In the genomic region with DNA sequence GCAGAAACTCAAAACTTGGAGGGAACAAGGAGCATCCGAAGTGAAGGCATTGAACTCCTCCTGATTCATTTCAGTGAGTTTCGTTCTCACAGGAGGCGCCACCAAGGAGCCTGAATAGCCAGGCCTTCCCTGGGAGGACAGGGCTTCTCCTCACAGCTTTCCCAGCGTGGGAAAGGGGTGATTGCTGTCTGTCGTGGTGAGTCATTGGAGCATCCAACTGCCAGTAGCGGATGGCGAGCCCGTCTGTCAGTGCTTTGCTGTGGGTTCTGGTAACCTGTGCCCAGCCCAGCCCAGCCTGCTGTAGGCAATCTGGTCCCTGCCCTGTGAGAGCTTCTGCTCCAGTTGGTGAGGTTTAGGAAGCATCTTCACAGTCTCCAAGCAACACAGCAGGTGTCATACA, we compare ENCODE assay signal across 16 cellular contexts. TPM values are rescaled to one million over a fixed set of nuclear protein-coding genes. Genes with fewer than 3 reads are reported as not detected.
DNase-seq lines count a peak whose midpoint lies in the region; ATAC-seq and TF ChIP-seq lines count a peak whose summit lies in the region.
"Had no signal": no experiment of that assay in that cellular context is flagged by ENCODE, and none has a peak within 500 bp of the region (broad histone marks: within the 10 kb centered on the region; RNA-seq: fewer than 3 reads in every experiment).

No MANE protein-coding gene starts in this region.

- H3K4me3 ChIP-seq in WERI-Rb-1 (ENCODE audit: low read depth, low read length) (no peak overlapping the region), upper lobe of left lung (no peak overlapping the region)
- H3K4me3 ChIP-seq: GM23338 had no signal

- H3K4me3 Mint-ChIP-seq in activated T-cell treated with anti-CD3 and anti-CD28 coated beads, Interleukin-2, amount 50 U/mL, for 24 hours: no peak overlapping the region
- no peak overlapping the region for H3K4me3 Mint-ChIP-seq in activated T-cell treated with anti-CD3 and anti-CD28 coated beads, Interleukin-2, amount 50 U/mL, for 72 hours
- H3K4me3 Mint-ChIP-seq in stimulated activated effector memory CD8-positive, alpha-beta T cell treated with anti-CD3 and anti-CD28 coated beads, Interleukin-12 subunit alpha, Interleukin-12 subunit beta, amount 100 ng/mL, for 72 hours: no peak overlapping the region
- H3K4me3 Mint-ChIP-seq: B cell; CD4-positive, alpha-beta T cell; GM23338 had no signal

- no peak for ATAC-seq in activated T-cell treated with anti-CD3 and anti-CD28 coated beads, Interleukin-2, amount 50 U/mL, for 72 hours (replicated peaks in 1 of 2)
- no peak for ATAC-seq in stimulated activated effector memory CD8-positive, alpha-beta T cell treated with anti-CD3 and anti-CD28 coated beads, Interleukin-12 subunit alpha, Interleukin-12 subunit beta, amount 100 ng/mL, for 72 hours
- ATAC-seq in upper lobe of left lung (ENCODE audit: low FRiP score in 2 of 2) (no peak), HG02870 (IDR thresholded peaks at IDR 0.05; ENCODE audit: unreplicated experiment) (no peak)
- ATAC-seq: GM23338 had no signal

- H3K9me3 ChIP-seq in WERI-Rb-1 (ENCODE audit: severe bottlenecking): no peaks in the 10 kb centered on the region
- H3K9me3 ChIP-seq in upper lobe of left lung: no peaks in the 10 kb centered on the region

- TF ChIP-seq CTCF in WERI-Rb-1 (IDR thresholded peaks at IDR 0.05; ENCODE audit: low read depth, low read length) (no peak), upper lobe of left lung (IDR thresholded peaks at IDR 0.05) (no peak)

- H3K36me3 Mint-ChIP-seq in activated T-cell treated with anti-CD3 and anti-CD28 coated beads, Interleukin-2, amount 50 U/mL, for 24 hours (ENCODE audit: low read depth): peaks cover 91% of the 10 kb centered on the region
- H3K36me3 Mint-ChIP-seq in activated T-cell treated with anti-CD3 and anti-CD28 coated beads, Interleukin-2, amount 50 U/mL, for 72 hours (ENCODE audit: insufficient read depth in 2 of 2): peaks cover 6 to 9% of the 10 kb centered on the region in 2 donors
- peaks cover 86% of the 10 kb centered on the region for H3K36me3 Mint-ChIP-seq in stimulated activated effector memory CD8-positive, alpha-beta T cell treated with anti-CD3 and anti-CD28 coated beads, Interleukin-12 subunit alpha, Interleukin-12 subunit beta, amount 100 ng/mL, for 72 hours

- H3K27me3 ChIP-seq in WERI-Rb-1 (ENCODE audit: insufficient read depth, low read depth, severe bottlenecking) (no peaks in the 10 kb centered on the region), layer of hippocampus (ENCODE audit: control insufficient read depth, insufficient read depth, low read length) (no peaks in the 10 kb centered on the region), upper lobe of left lung (no peaks in the 10 kb centered on the region)

- TF ChIP-seq EP300 in upper lobe of left lung (IDR thresholded peaks at IDR 0.05): no peak

- H3K9me3 Mint-ChIP-seq in activated T-cell treated with anti-CD3 and anti-CD28 coated beads, Interleukin-2, amount 50 U/mL, for 24 hours: no peaks in the 10 kb centered on the region
- no peaks in the 10 kb centered on the region for H3K9me3 Mint-ChIP-seq in activated T-cell treated with anti-CD3 and anti-CD28 coated beads, Interleukin-2, amount 50 U/mL, for 72 hours
- H3K9me3 Mint-ChIP-seq in stimulated activated effector memory CD8-positive, alpha-beta T cell treated with anti-CD3 and anti-CD28 coated beads, Interleukin-12 subunit alpha, Interleukin-12 subunit beta, amount 100 ng/mL, for 72 hours: no peaks in the 10 kb centered on the region
- H3K9me3 Mint-ChIP-seq: CD4-positive, alpha-beta T cell; GM23338 had no signal

- no peaks in the 10 kb centered on the region for H3K4me1 Mint-ChIP-seq in activated T-cell treated with anti-CD3 and anti-CD28 coated beads, Interleukin-2, amount 50 U/mL, for 24 hours (ENCODE audit: low read depth)
- H3K4me1 Mint-ChIP-seq in activated T-cell treated with anti-CD3 and anti-CD28 coated beads, Interleukin-2, amount 50 U/mL, for 72 hours (ENCODE audit: low read depth): no peaks in the 10 kb centered on the region
- H3K4me1 Mint-ChIP-seq in stimulated activated effector memory CD8-positive, alpha-beta T cell treated with anti-CD3 and anti-CD28 coated beads, Interleukin-12 subunit alpha, Interleukin-12 subunit beta, amount 100 ng/mL, for 72 hours: peaks cover 5% of the 10 kb centered on the region
- H3K4me1 Mint-ChIP-seq: GM23338 had no signal

- H3K36me3 ChIP-seq in WERI-Rb-1 (peaks cover 89% of the 10 kb centered on the region), upper lobe of left lung (peaks cover 34 to 96% (median 90%) of the 10 kb centered on the region in 4 donors)

- 91 to 97% methylated on average over 5 to 8 of the region's 8 CpGs for WGBS in upper lobe of left lung, 2 donors

- peak overlapping the region; percentile 30 for H3K27ac Mint-ChIP-seq in activated T-cell treated with anti-CD3 and anti-CD28 coated beads, Interleukin-2, amount 50 U/mL, for 24 hours
- no peak overlapping the region for H3K27ac Mint-ChIP-seq in activated T-cell treated with anti-CD3 and anti-CD28 coated beads, Interleukin-2, amount 50 U/mL, for 72 hours
- H3K27ac Mint-ChIP-seq in stimulated activated effector memory CD8-positive, alpha-beta T cell treated with anti-CD3 and anti-CD28 coated beads, Interleukin-12 subunit alpha, Interleukin-12 subunit beta, amount 100 ng/mL, for 72 hours: peak overlapping the region; percentile 12
- H3K27ac Mint-ChIP-seq: B cell; CD4-positive, alpha-beta T cell; GM23338 had no signal

- H3K27ac ChIP-seq in WERI-Rb-1 (peak overlapping the region; percentile 40), layer of hippocampus (ENCODE audit: low read depth, low read length) (peak overlapping the region; percentile 57), upper lobe of left lung (no peak overlapping the region)
- H3K27ac ChIP-seq: 22Rv1 had no signal

- DNase-seq in activated T-cell treated with anti-CD3 and anti-CD28 coated beads, Interleukin-2, amount 50 U/mL, for 24 hours: no peak
- no peak for DNase-seq in activated T-cell treated with anti-CD3 and anti-CD28 coated beads, Interleukin-2, amount 50 U/mL, for 72 hours
- DNase-seq in WERI-Rb-1: no peak
- DNase-seq in stimulated activated effector memory CD8-positive, alpha-beta T cell treated with anti-CD3 and anti-CD28 coated beads, Interleukin-12 subunit alpha, Interleukin-12 subunit beta, amount 100 ng/mL, for 72 hours (ENCODE audit: low spot score in 2 of 2): no peak
- DNase-seq in pons (ENCODE audit: low spot score): no peak
- DNase-seq in upper lobe of left lung: no peak
- DNase-seq: CD4-positive, alpha-beta T cell; KBM-7; NCI-H1436; NCI-H2029 treated with DMSO at 0.1 percent for 48 hours; NCI-H748 treated with DMSO at 0.1 percent for 48 hours had no signal

- no peaks in the 10 kb centered on the region for H3K27me3 Mint-ChIP-seq in activated T-cell treated with anti-CD3 and anti-CD28 coated beads, Interleukin-2, amount 50 U/mL, for 24 hours
- H3K27me3 Mint-ChIP-seq in activated T-cell treated with anti-CD3 and anti-CD28 coated beads, Interleukin-2, amount 50 U/mL, for 72 hours (ENCODE audit: low read depth): no peaks in the 10 kb centered on the region
- H3K27me3 Mint-ChIP-seq: B cell; CD4-positive, alpha-beta T cell had no signal

- TF ChIP-seq POLR2A in upper lobe of left lung (IDR thresholded peaks at IDR 0.05): no peak

- H3K4me1 ChIP-seq in upper lobe of left lung: peaks cover 0 to 2% (median 0%) of the 10 kb centered on the region in 4 donors

RNA-seq across cellular contexts. Expression of a gene that starts 28.3 kb away (rescaled TPM):
- total RNA-seq in activated T-cell treated with anti-CD3 and anti-CD28 coated beads, Interleukin-2, amount 50 U/mL, for 72 hours: 1 to 10 TPM; 3.1 to 4.5 TPM
- total RNA-seq in upper lobe of left lung: 10 to 100 TPM; 24.2 to 65.6 (median 50.6) TPM

RNA-seq across cellular contexts. Expression of a gene that starts 31.5 kb away (rescaled TPM):
- 10 to 100 TPM; 17.9 to 20.1 TPM for total RNA-seq in activated T-cell treated with anti-CD3 and anti-CD28 coated beads, Interleukin-2, amount 50 U/mL, for 72 hours
- total RNA-seq in upper lobe of left lung: 10 to 100 TPM in 5 of 6 donors, 1 to 10 TPM in 1; 9.7 to 68.1 (median 23.4) TPM

RNA-seq across cellular contexts. Expression of a gene that starts 42.9 kb away (rescaled TPM):
- total RNA-seq in activated T-cell treated with anti-CD3 and anti-CD28 coated beads, Interleukin-2, amount 50 U/mL, for 72 hours: 100 to 1,000 TPM; 130 to 145 TPM
- total RNA-seq in upper lobe of left lung: 100 to 1,000 TPM in 3 of 6 donors, 10 to 100 TPM in 3; 55.1 to 132 (median 92.3) TPM

RNA-seq across cellular contexts. Expression of a gene that starts 44.2 kb away (rescaled TPM):
- total RNA-seq in activated T-cell treated with anti-CD3 and anti-CD28 coated beads, Interleukin-2, amount 50 U/mL, for 72 hours: 10 to 100 TPM; 58.0 to 63.3 TPM
- 10 to 100 TPM; 19.9 to 43.8 (median 32.3) TPM for total RNA-seq in upper lobe of left lung

RNA-seq across cellular contexts. Expression of a gene that starts 52.6 kb away (rescaled TPM):
- 10 to 100 TPM; 42.0 to 59.2 TPM for total RNA-seq in activated T-cell treated with anti-CD3 and anti-CD28 coated beads, Interleukin-2, amount 50 U/mL, for 72 hours
- total RNA-seq in upper lobe of left lung: 10 to 100 TPM; 16.0 to 29.3 (median 22.2) TPM

Comparison
In these comparisons a context has a peak if more than half of its experiments do, and no peak if none do; other contexts are left out.
1. H3K27ac ChIP-seq: peak in WERI-Rb-1 (single experiment) and layer of hippocampus (single experiment); none in upper lobe of left lung (0 of 4).
2. RNA of a gene that starts 28.3 kb away (total RNA-seq): 24.2 to 65.6 TPM in upper lobe of left lung; 3.1 to 4.5 TPM in activated T-cell treated with anti-CD3 and anti-CD28 coated beads, Interleukin-2, amount 50 U/mL, for 72 hours; every median in the first group is over 4 times any median in the second.